Comparison of ENCODE assay signal across 9 cellular contexts in the genomic region with DNA sequence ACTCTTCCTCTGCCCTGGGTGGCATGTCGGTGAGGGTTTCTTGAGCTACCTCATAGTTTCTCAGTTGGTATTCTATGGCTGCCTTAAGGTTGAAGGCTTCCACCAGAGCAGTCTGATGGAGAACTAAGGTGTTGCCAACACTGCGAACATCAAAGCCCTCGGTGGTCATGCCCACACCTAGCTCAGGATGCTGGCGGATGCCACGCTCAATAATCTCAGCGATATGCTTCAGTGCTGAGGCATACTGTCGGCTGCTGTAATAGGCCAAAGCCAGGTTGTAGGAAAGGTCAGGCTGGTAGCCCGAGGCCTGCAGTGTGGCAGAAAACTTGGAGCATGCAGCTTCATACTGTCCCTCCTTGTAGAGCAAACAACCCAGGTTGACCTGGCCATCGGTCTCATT.
DNase-seq lines count a peak whose midpoint lies in the region; ATAC-seq, FAIRE-seq and TF ChIP-seq lines count a peak whose summit lies in the region.
"Had no signal": no experiment of that assay in that cellular context is flagged by ENCODE, and none has a peak within 500 bp of the region (broad histone marks: within the 10 kb centered on the region; RNA-seq: fewer than 3 reads in every experiment).

No MANE protein-coding gene starts in this region.

- H3K36me3 Mint-ChIP-seq in activated T-helper 17 cell treated with anti-CD3 and anti-CD28 coated beads, Interleukin-2, amount 50 U/mL, for 72 hours (ENCODE audit: low read depth), result peaks cover 8% of the 10 kb centered on the region

- H3K4me3 ChIP-seq in SK-N-SH (ENCODE audit: low read depth in 2 of 2, low read length in 1 of 2), result peak overlapping the region; percentile 64 to 92
- peak overlapping the region; percentile 80 to 96 (median 86) for H3K4me3 ChIP-seq in keratinocyte (ENCODE audit: control insufficient read depth in 2 of 3, extremely low read depth in 1 of 3, insufficient read depth in 2 of 3, low read depth in 1 of 3, low read length in 3 of 3)
- peak overlapping the region; percentile 94 to 99 for H3K4me3 ChIP-seq in stomach smooth muscle (ENCODE audit: low read length in 2 of 2)

- H3K27ac Mint-ChIP-seq in activated T-helper 17 cell treated with anti-CD3 and anti-CD28 coated beads, Interleukin-2, amount 50 U/mL, for 72 hours, result peak overlapping the region; percentile 100

- 73% methylated on average over 3 of the region's 9 CpGs for WGBS in SK-N-SH (ENCODE audit: low lambda C conversion rate)

- no peaks in the 10 kb centered on the region for H3K27me3 ChIP-seq in SK-N-SH (ENCODE audit: insufficient read depth)
- H3K27me3 ChIP-seq in keratinocyte (ENCODE audit: control insufficient read depth, extremely low read depth, insufficient read depth, low read length), result no peaks in the 10 kb centered on the region
- H3K27me3 ChIP-seq in stomach smooth muscle (ENCODE audit: control insufficient read depth in 1 of 2, insufficient read depth in 2 of 2, low read length in 2 of 2), result no peaks in the 10 kb centered on the region
- H3K27me3 ChIP-seq in foreskin keratinocyte, result no peaks in the 10 kb centered on the region

- H3K9me1 ChIP-seq in keratinocyte (ENCODE audit: control insufficient read depth, extremely low read depth, insufficient read depth, low read length), result no peaks in the 10 kb centered on the region

- no peak for FAIRE-seq in keratinocyte (lab: Jason Lieb, UNC)
- FAIRE-seq: A204.1 had no signal

- H3K27me3 Mint-ChIP-seq in activated T-helper 17 cell treated with anti-CD3 and anti-CD28 coated beads, Interleukin-2, amount 50 U/mL, for 72 hours, result peaks cover 6% of the 10 kb centered on the region

- H2AFZ ChIP-seq in SK-N-SH (ENCODE audit: low read depth) (peak overlapping the region; percentile 90), keratinocyte (ENCODE audit: control insufficient read depth, low read length) (peak overlapping the region; percentile 100)

- ATAC-seq in SK-N-SH treated with all-trans-retinoic acid at 6 μM for 48 hours (no peak), foreskin keratinocyte (no peak), GM21528 (IDR thresholded peaks at IDR 0.05; ENCODE audit: low FRiP score, unreplicated experiment) (no peak)
- ATAC-seq in activated T-helper 17 cell treated with anti-CD3 and anti-CD28 coated beads, Interleukin-2, amount 50 U/mL, for 72 hours (replicated peaks), result no peak

- H4K20me1 ChIP-seq in SK-N-SH (ENCODE audit: insufficient read depth) (no peaks in the 10 kb centered on the region), keratinocyte (ENCODE audit: control insufficient read depth, extremely low read depth, insufficient read depth, low read length) (no peaks in the 10 kb centered on the region)

- H3K79me2 ChIP-seq in SK-N-SH (ENCODE audit: insufficient read depth) (no peaks in the 10 kb centered on the region), keratinocyte (ENCODE audit: control insufficient read depth, insufficient read depth, low read length) (no peaks in the 10 kb centered on the region)

- H3F3A ChIP-seq in SK-N-SH (replicated peaks; ENCODE audit: insufficient read depth), result no peaks in the 10 kb centered on the region

- TF ChIP-seq RAD21 in SK-N-SH (IDR thresholded peaks at IDR 0.05; ENCODE audit: low read length), result no peak

- H3K9me3 Mint-ChIP-seq in activated T-helper 17 cell treated with anti-CD3 and anti-CD28 coated beads, Interleukin-2, amount 50 U/mL, for 72 hours, result no peaks in the 10 kb centered on the region

- TF ChIP-seq CTCF in SK-N-SH (IDR thresholded peaks at IDR 0.05) (no peak), keratinocyte (optimal IDR thresholded peaks at IDR 0.05 in 1 of 3, IDR thresholded peaks at IDR 0.05 in 1 of 3, conservative IDR thresholded peaks at IDR 0.05 in 1 of 3; ENCODE audit: extremely low read depth in 1 of 3, insufficient read depth in 2 of 3, low read length in 3 of 3) (no peak), foreskin keratinocyte (conservative IDR thresholded peaks at IDR 0.05) (no peak)

- no peak for TF ChIP-seq EP300 in SK-N-SH (IDR thresholded peaks at IDR 0.05; ENCODE audit: borderline replicate concordance in 1 of 2, low read depth in 1 of 2, low read length in 1 of 2)

- H3K36me3 ChIP-seq in SK-N-SH (replicated peaks in 1 of 2; ENCODE audit: control insufficient read depth in 1 of 2, insufficient read depth in 2 of 2, low read length in 1 of 2) (no peaks in the 10 kb centered on the region), keratinocyte (ENCODE audit: control insufficient read depth in 2 of 2, extremely low read depth in 1 of 2, insufficient read depth in 2 of 2, low read length in 2 of 2) (no peaks in the 10 kb centered on the region), stomach smooth muscle (ENCODE audit: control insufficient read depth in 2 of 2, insufficient read depth in 2 of 2, low read length in 2 of 2) (no peaks in the 10 kb centered on the region)

- dilution Hi-C loops in keratinocyte (cut with MboI; ENCODE audit: extremely low pct_ligation_motif_present, low sequenced_read_pairs), result no loop called here

- POLR2A ChIA-PET in SK-N-SH (lab: Yijun Ruan, JAX), result interaction anchor here (1.0 kb wide), 1 partner anchor 66 kb away, joined by 3 read pairs; a partner anchor contains a TSS

- H3K4me2 ChIP-seq in SK-N-SH, result peak overlapping the region; percentile 70
- H3K4me2 ChIP-seq in keratinocyte (ENCODE audit: control insufficient read depth, extremely low read depth, insufficient read depth, low read depth, low read length), result peak overlapping the region; percentile 83

- H3K4me3 Mint-ChIP-seq in activated T-helper 17 cell treated with anti-CD3 and anti-CD28 coated beads, Interleukin-2, amount 50 U/mL, for 72 hours, result peak overlapping the region; percentile 93

- H3K9me3 ChIP-seq in SK-N-SH (no peaks in the 10 kb centered on the region), keratinocyte (ENCODE audit: control insufficient read depth, low read depth, low read length) (no peaks in the 10 kb centered on the region), stomach smooth muscle (ENCODE audit: control insufficient read depth in 2 of 2, low read length in 2 of 2) (no peaks in the 10 kb centered on the region)

- H3K4me1 ChIP-seq in SK-N-SH (ENCODE audit: control insufficient read depth in 1 of 2, insufficient read depth in 2 of 2, low read depth in 1 of 2, low read length in 1 of 2) (peaks cover 0 to 10% of the 10 kb centered on the region in 2 experiments; a peak in 2 of 4 replicates), keratinocyte (ENCODE audit: control insufficient read depth, extremely low read depth, insufficient read depth, low read length) (peaks cover 3% of the 10 kb centered on the region), stomach smooth muscle (ENCODE audit: control insufficient read depth, insufficient read depth, low read length) (peaks cover 5% of the 10 kb centered on the region), foreskin keratinocyte (no peaks in the 10 kb centered on the region)

- peak overlapping the region; percentile 76 for H3K9ac ChIP-seq in SK-N-SH
- peak overlapping the region; percentile 93 for H3K9ac ChIP-seq in keratinocyte (ENCODE audit: control insufficient read depth, extremely low read depth, insufficient read depth, low read length)
- H3K9ac ChIP-seq in stomach smooth muscle (ENCODE audit: low read length in 2 of 2), result peak overlapping the region in 1 of 2 donors; percentile 95

- H3K9me2 ChIP-seq in SK-N-SH, result no peaks in the 10 kb centered on the region

- CTCF ChIA-PET in SK-N-SH (lab: Yijun Ruan, JAX), result interaction anchor here (1.3 to 3.7 kb wide), 2 partner anchors 13 to 129 kb away, joined by 4 to 15 read pairs; no protein-coding TSS in a partner anchor

- no peaks in the 10 kb centered on the region for H3K4me1 Mint-ChIP-seq in activated T-helper 17 cell treated with anti-CD3 and anti-CD28 coated beads, Interleukin-2, amount 50 U/mL, for 72 hours

- no peak for DNase-seq in SK-N-SH
- DNase-seq in keratinocyte (ENCODE audit: low read depth, low spot score), result no peak
- DNase-seq in foreskin keratinocyte, result no peak
- no peak for DNase-seq in NCI-H187 treated with DMSO at 0.1 percent for 48 hours (lab: John Stamatoyannopoulos, UW)

- H3K27ac ChIP-seq in SK-N-SH (ENCODE audit: low read depth in 2 of 2, low read length in 1 of 2) (peak overlapping the region in 1 of 2 experiments; percentile 99; a peak in 1 of 4 replicates), keratinocyte (ENCODE audit: control insufficient read depth, insufficient read depth, low read length) (peak overlapping the region; percentile 98), stomach smooth muscle (ENCODE audit: low read length) (no peak overlapping the region), foreskin keratinocyte (no peak overlapping the region)

TF ChIP-seq in SK-N-SH, 30 proteins besides CTCF, POLR2A, EP300 and RAD21 (continues in another document):
- TF ChIP-seq GATA2 (CRISPR knock-in tag; IDR thresholded peaks at IDR 0.05), result no peak
- TF ChIP-seq, protein P1, sequence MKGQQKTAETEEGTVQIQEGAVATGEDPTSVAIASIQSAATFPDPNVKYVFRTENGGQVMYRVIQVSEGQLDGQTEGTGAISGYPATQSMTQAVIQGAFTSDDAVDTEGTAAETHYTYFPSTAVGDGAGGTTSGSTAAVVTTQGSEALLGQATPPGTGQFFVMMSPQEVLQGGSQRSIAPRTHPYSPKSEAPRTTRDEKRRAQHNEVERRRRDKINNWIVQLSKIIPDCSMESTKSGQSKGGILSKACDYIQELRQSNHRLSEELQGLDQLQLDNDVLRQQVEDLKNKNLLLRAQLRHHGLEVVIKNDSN (IDR thresholded peaks at IDR 0.05; ENCODE audit: borderline replicate concordance, low read depth), result no peak
- no peak for TF ChIP-seq FOSL2 (IDR thresholded peaks at IDR 0.05; ENCODE audit: borderline replicate concordance, low read depth)
- no peak for TF ChIP-seq SMC3 (IDR thresholded peaks at IDR 0.05; ENCODE audit: low read depth, low read length)
- no peak for TF ChIP-seq TEAD4 (IDR thresholded peaks at IDR 0.05; ENCODE audit: borderline replicate concordance, insufficient read depth)
- TF ChIP-seq MEF2A (IDR thresholded peaks at IDR 0.05; ENCODE audit: borderline replicate concordance, low read depth), result no peak

TF ChIP-seq in SK-N-SH treated with all-trans-retinoic acid at 6 μM for 48 hours, 23 proteins besides CTCF, POLR2A, EP300 and RAD21 (continues in another document):
- no peak for TF ChIP-seq RARB (CRISPR knock-in tag; IDR thresholded peaks at IDR 0.05)
- TF ChIP-seq ZNF8 (CRISPR knock-in tag; IDR thresholded peaks at IDR 0.05), result no peak
- no peak for TF ChIP-seq ISL1 (CRISPR knock-in tag; IDR thresholded peaks at IDR 0.05)
- TF ChIP-seq ARNTL (CRISPR knock-in tag; IDR thresholded peaks at IDR 0.05; ENCODE audit: borderline replicate concordance, low read depth), result no peak
- TF ChIP-seq GLIS3 (CRISPR knock-in tag; IDR thresholded peaks at IDR 0.05), result no peak
